ENCODE assay signal across 8 cellular contexts in genomic region chr11:112795142-112795815, GRCh38.
DNase-seq lines count a peak whose midpoint lies in the region; ATAC-seq and TF ChIP-seq lines count a peak whose summit lies in the region.

No MANE protein-coding gene starts in this region.

- peaks cover 0 to 41% (median 12%) of the 10 kb centered on the region in 9 donors for H3K4me1 ChIP-seq in heart right ventricle
- H3K4me1 ChIP-seq in CD8-positive, alpha-beta memory T cell (ENCODE audit: insufficient read depth, low read length), result no peaks in the 10 kb centered on the region

- no peak overlapping the region for H3K4me3 Mint-ChIP-seq in stimulated activated naive CD8-positive, alpha-beta T cell treated with anti-CD3 and anti-CD28 coated beads, Interleukin-15, amount 100 ng/mL, for 72 hours
- H3K4me3 Mint-ChIP-seq in CD8-positive, alpha-beta memory T cell, result no peak overlapping the region

- H3K9me3 Mint-ChIP-seq in stimulated activated naive CD8-positive, alpha-beta T cell treated with anti-CD3 and anti-CD28 coated beads, Interleukin-15, amount 100 ng/mL, for 72 hours, result no peaks in the 10 kb centered on the region
- peaks cover 0 to 3% (median 0%) of the 10 kb centered on the region in 5 donors for H3K9me3 Mint-ChIP-seq in CD8-positive, alpha-beta memory T cell

- CTCF ChIA-PET in CD8-positive, alpha-beta memory T cell (lab: Charles Lee), result no interaction called here

- H3K36me3 ChIP-seq in WERI-Rb-1, result no peaks in the 10 kb centered on the region
- no peaks in the 10 kb centered on the region for H3K36me3 ChIP-seq in heart right ventricle
- no peaks in the 10 kb centered on the region for H3K36me3 ChIP-seq in CD8-positive, alpha-beta memory T cell (ENCODE audit: insufficient read depth, low read length)

- 68 to 76% methylated on average over 14 of the region's 14 CpGs for WGBS in heart right ventricle, 2 donors

- peak; percentile 81 for TF ChIP-seq CTCF in WERI-Rb-1 (IDR thresholded peaks at IDR 0.05; ENCODE audit: low read depth, low read length)
- TF ChIP-seq CTCF in heart right ventricle (IDR thresholded peaks at IDR 0.05), result peak; percentile 11 to 61 (median 51)

- no peak overlapping the region for H3K4me3 ChIP-seq in WERI-Rb-1 (ENCODE audit: low read depth, low read length)
- no peak overlapping the region for H3K4me3 ChIP-seq in heart right ventricle
- H3K4me3 ChIP-seq in CD8-positive, alpha-beta memory T cell (ENCODE audit: low read length), result no peak overlapping the region

- H3K9me3 ChIP-seq in WERI-Rb-1 (ENCODE audit: severe bottlenecking), result no peaks in the 10 kb centered on the region
- no peaks in the 10 kb centered on the region for H3K9me3 ChIP-seq in heart right ventricle
- no peaks in the 10 kb centered on the region for H3K9me3 ChIP-seq in CD8-positive, alpha-beta memory T cell (ENCODE audit: low read length)

- H3K27me3 ChIP-seq in WERI-Rb-1 (ENCODE audit: insufficient read depth, low read depth, severe bottlenecking) (no peaks in the 10 kb centered on the region), heart right ventricle (no peaks in the 10 kb centered on the region)
- H3K27me3 ChIP-seq in CD8-positive, alpha-beta memory T cell (ENCODE audit: insufficient read depth, low read length, poor library complexity, severe bottlenecking), result no peaks in the 10 kb centered on the region

- no peak overlapping the region for H3K27ac Mint-ChIP-seq in stimulated activated naive CD8-positive, alpha-beta T cell treated with anti-CD3 and anti-CD28 coated beads, Interleukin-15, amount 100 ng/mL, for 72 hours
- H3K27ac Mint-ChIP-seq in CD8-positive, alpha-beta memory T cell, result no peak overlapping the region

- peaks cover 6% of the 10 kb centered on the region for H3K4me1 Mint-ChIP-seq in stimulated activated naive CD8-positive, alpha-beta T cell treated with anti-CD3 and anti-CD28 coated beads, Interleukin-15, amount 100 ng/mL, for 72 hours
- H3K4me1 Mint-ChIP-seq in CD8-positive, alpha-beta memory T cell, result peaks cover 0 to 7% (median 6%) of the 10 kb centered on the region in 3 donors

- no peaks in the 10 kb centered on the region for H3K36me3 Mint-ChIP-seq in CD8-positive, alpha-beta memory T cell

- intact Hi-C loops in heart right ventricle (cut with DNase I), result loop anchor here in 6 of 10 donors (5.0 to 10.0 kb wide), 6 partner anchors 60 to 503 kb away; no protein-coding TSS in a partner anchor

- H3K27me3 Mint-ChIP-seq in stimulated activated naive CD8-positive, alpha-beta T cell treated with anti-CD3 and anti-CD28 coated beads, Interleukin-15, amount 100 ng/mL, for 72 hours, result peaks cover 1% of the 10 kb centered on the region
- H3K27me3 Mint-ChIP-seq in CD8-positive, alpha-beta memory T cell, result peaks cover 5 to 6% of the 10 kb centered on the region in 2 donors

- DNase-seq in stimulated activated CD4-positive, alpha-beta T cell treated with anti-CD3 and anti-CD28 coated beads, Interleukin-15, amount 100 ng/mL, for 24 hours, result peak; percentile 31
- no peak for DNase-seq in stimulated activated CD4-positive, alpha-beta T cell treated with anti-CD3 and anti-CD28 coated beads, Interleukin-12 subunit alpha, Interleukin-12 subunit beta, amount 100 ng/mL, for 4 hours
- peak; percentile 52 for DNase-seq in LoVo (ENCODE audit: low spot score)
- DNase-seq in WERI-Rb-1, result peak; percentile 73
- no peak for DNase-seq in heart right ventricle
- peak in 1 of 2 donors; percentile 13 for DNase-seq in stimulated activated naive CD8-positive, alpha-beta T cell treated with anti-CD3 and anti-CD28 coated beads, Interleukin-15, amount 100 ng/mL, for 72 hours
- no peak for DNase-seq in ecto neural progenitor cell (ENCODE audit: low spot score)
- DNase-seq in CD8-positive, alpha-beta memory T cell, result no peak

- H3K27ac ChIP-seq in WERI-Rb-1 (no peak overlapping the region), heart right ventricle (peak overlapping the region in 2 of 10 donors; percentile 62)
- no peak overlapping the region for H3K27ac ChIP-seq in CD8-positive, alpha-beta memory T cell (ENCODE audit: low read depth, low read length)

- peak in 5 of 8 donors; percentile 8 to 72 (median 41) for ATAC-seq in heart right ventricle
- ATAC-seq in stimulated activated naive CD8-positive, alpha-beta T cell treated with anti-CD3 and anti-CD28 coated beads, Interleukin-15, amount 100 ng/mL, for 72 hours, result peak; percentile 64

- POLR2A ChIA-PET in CD8-positive, alpha-beta memory T cell (lab: Charles Lee), result no interaction called here

Comparison
In these comparisons a context has a peak if more than half of its experiments do, and no peak if none do; other contexts are left out.
1. DNase-seq: peak in stimulated activated CD4-positive, alpha-beta T cell treated with anti-CD3 and anti-CD28 coated beads, Interleukin-15, amount 100 ng/mL, for 24 hours (single experiment), LoVo (single experiment) and WERI-Rb-1 (single experiment); none in stimulated activated CD4-positive, alpha-beta T cell treated with anti-CD3 and anti-CD28 coated beads, Interleukin-12 subunit alpha, Interleukin-12 subunit beta, amount 100 ng/mL, for 4 hours (single experiment), heart right ventricle (0 of 2), ecto neural progenitor cell (single experiment) and CD8-positive, alpha-beta memory T cell (0 of 5).